In genomic region chr12:74401035-74401434, GRCh38 we compare ENCODE assay signal across 1 cellular context.
TF ChIP-seq lines count a peak whose summit lies in the region.

No MANE protein-coding gene starts in this region.

TF ChIP-seq in K562, 482 proteins besides CTCF, POLR2A, EP300 and RAD21 (continued from another document):
- TF ChIP-seq, protein P1, sequence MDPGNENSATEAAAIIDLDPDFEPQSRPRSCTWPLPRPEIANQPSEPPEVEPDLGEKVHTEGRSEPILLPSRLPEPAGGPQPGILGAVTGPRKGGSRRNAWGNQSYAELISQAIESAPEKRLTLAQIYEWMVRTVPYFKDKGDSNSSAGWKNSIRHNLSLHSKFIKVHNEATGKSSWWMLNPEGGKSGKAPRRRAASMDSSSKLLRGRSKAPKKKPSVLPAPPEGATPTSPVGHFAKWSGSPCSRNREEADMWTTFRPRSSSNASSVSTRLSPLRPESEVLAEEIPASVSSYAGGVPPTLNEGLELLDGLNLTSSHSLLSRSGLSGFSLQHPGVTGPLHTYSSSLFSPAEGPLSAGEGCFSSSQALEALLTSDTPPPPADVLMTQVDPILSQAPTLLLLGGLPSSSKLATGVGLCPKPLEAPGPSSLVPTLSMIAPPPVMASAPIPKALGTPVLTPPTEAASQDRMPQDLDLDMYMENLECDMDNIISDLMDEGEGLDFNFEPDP (CRISPR knock-in tag; IDR thresholded peaks at IDR 0.05), result no peak
- TF ChIP-seq ATF4 (CRISPR knock-in tag; IDR thresholded peaks at IDR 0.05) (peak; percentile 60; the same call in 1 of the 2 replicates), ZBTB1 (CRISPR knock-in tag; IDR thresholded peaks at IDR 0.05; ENCODE audit: borderline replicate concordance, low read depth) (no peak), GATAD2B (IDR thresholded peaks at IDR 0.05; ENCODE audit: borderline replicate concordance) (no peak), BRCA1 (IDR thresholded peaks at IDR 0.05) (no peak), BRCA1 (CRISPR knock-in tag; IDR thresholded peaks at IDR 0.05) (no peak), MEF2D (tag; conservative IDR thresholded peaks at IDR 0.05; ENCODE audit: low read depth) (no peak), TBL1XR1 (IDR thresholded peaks at IDR 0.05; ENCODE audit: low read length in 2 of 2) (no peak), TEAD4 (IDR thresholded peaks at IDR 0.05; ENCODE audit: low read length) (no peak), TEAD4 (CRISPR knock-in tag; IDR thresholded peaks at IDR 0.05; ENCODE audit: borderline replicate concordance) (no peak), DACH1 (IDR thresholded peaks at IDR 0.05; ENCODE audit: partially characterized antibody) (no peak), HIVEP1 (CRISPR knock-in tag; IDR thresholded peaks at IDR 0.05) (no peak), ZNF212 (CRISPR knock-in tag; IDR thresholded peaks at IDR 0.05) (no peak), NR4A1 (CRISPR knock-in tag; IDR thresholded peaks at IDR 0.05) (no peak), NR4A1 (tag; IDR thresholded peaks at IDR 0.05) (no peak), ZKSCAN3 (CRISPR knock-in tag; IDR thresholded peaks at IDR 0.05) (no peak), ZSCAN32 (CRISPR knock-in tag; IDR thresholded peaks at IDR 0.05) (0 out of 2 replicates have a peak, but pooled peaks have one; percentile 11), ZKSCAN8 (CRISPR knock-in tag; IDR thresholded peaks at IDR 0.05) (no peak), GATAD2A (IDR thresholded peaks at IDR 0.05) (no peak), ZNF311 (CRISPR knock-in tag; IDR thresholded peaks at IDR 0.05) (no peak), NFXL1 (CRISPR knock-in tag; IDR thresholded peaks at IDR 0.05) (no peak), E2F5 (CRISPR knock-in tag; IDR thresholded peaks at IDR 0.05) (no peak), MXD1 (CRISPR knock-in tag; IDR thresholded peaks at IDR 0.05; ENCODE audit: borderline replicate concordance, poor library complexity, severe bottlenecking) (no peak), MCM7 (IDR thresholded peaks at IDR 0.05) (no peak), NR2F6 (CRISPR knock-in tag; IDR thresholded peaks at IDR 0.05) (no peak), CEBPG (CRISPR knock-in tag; IDR thresholded peaks at IDR 0.05) (peak; percentile 9; the same call in 1 of the 2 replicates), CEBPG (tag; conservative IDR thresholded peaks at IDR 0.05 in 1 of 2, IDR thresholded peaks at IDR 0.05 in 1 of 2) (peak; percentile 63 to 73), BRD9 (IDR thresholded peaks at IDR 0.05; ENCODE audit: low read depth, partially characterized antibody) (no peak), HNRNPH1 (optimal IDR thresholded peaks at IDR 0.05; ENCODE audit: low read depth, low read length) (no peak)
